9 cellular contexts compared by ENCODE assay signal in genomic region chr3:70531063-70531657, GRCh38.
A peak's percentile ranks its signal among the peaks of the same experiment; 100 is the strongest.
DNase-seq lines count a peak whose midpoint lies in the region; ATAC-seq, FAIRE-seq and TF ChIP-seq lines count a peak whose summit lies in the region.
"Had no signal": no experiment of that assay in that cellular context is flagged by ENCODE, and none has a peak within 500 bp of the region (broad histone marks: within the 10 kb centered on the region; RNA-seq: fewer than 3 reads in every experiment).

No MANE protein-coding gene starts in this region.

- H3K9me3 ChIP-seq in DND-41 (ENCODE audit: insufficient read depth, low read length, severe bottlenecking), result no peaks in the 10 kb centered on the region

- H3K79me2 ChIP-seq in DND-41 (ENCODE audit: insufficient read depth, low read length), result no peaks in the 10 kb centered on the region

- no peaks in the 10 kb centered on the region for H4K20me1 ChIP-seq in DND-41 (ENCODE audit: insufficient read depth, low read length)

- no peak for DNase-seq in DND-41
- peak; percentile 11 for DNase-seq in M059J (ENCODE audit: low read depth)
- peak; percentile 31 for DNase-seq in bronchial epithelial cell (ENCODE audit: low read depth)
- DNase-seq in myocyte (ENCODE audit: low read depth), result peak; percentile 45
- no peak for DNase-seq in NCI-H446 treated with DMSO at 0.1 percent for 48 hours (lab: John Stamatoyannopoulos, UW)
- DNase-seq in putamen (ENCODE audit: low spot score), result no peak
- no peak for DNase-seq in LoVo (ENCODE audit: low spot score)

- no peak overlapping the region for H3K4me2 ChIP-seq in DND-41 (ENCODE audit: insufficient read depth, low read length)

- H3K27ac ChIP-seq in DND-41 (ENCODE audit: low read length), result no peak overlapping the region

- H3K27me3 ChIP-seq in DND-41 (ENCODE audit: insufficient read depth, low read length, poor library complexity), result peaks cover 4% of the 10 kb centered on the region
- H3K27me3 ChIP-seq in bronchial epithelial cell (ENCODE audit: control insufficient read depth, insufficient read depth, low read length), result peaks cover 2% of the 10 kb centered on the region

- H3K9ac ChIP-seq in DND-41 (ENCODE audit: low read depth, low read length), result no peak overlapping the region

- H3K36me3 ChIP-seq in DND-41 (ENCODE audit: insufficient read depth, low read length), result no peaks in the 10 kb centered on the region
- H3K36me3 ChIP-seq in bronchial epithelial cell (ENCODE audit: control insufficient read depth, insufficient read depth, low read length), result no peaks in the 10 kb centered on the region

- TF ChIP-seq CTCF in DND-41 (IDR thresholded peaks at IDR 0.05; ENCODE audit: borderline replicate concordance, extremely low read depth, low read length, poor library complexity, severe bottlenecking), result peak; percentile 59
- TF ChIP-seq CTCF in bronchial epithelial cell (IDR thresholded peaks at IDR 0.05; ENCODE audit: insufficient read depth, low read length, severe bottlenecking), result peak; percentile 21

- H2AFZ ChIP-seq in DND-41 (ENCODE audit: low read depth, low read length), result no peak overlapping the region

- no peaks in the 10 kb centered on the region for H3K4me1 ChIP-seq in DND-41 (ENCODE audit: insufficient read depth, low read length)

- H3K4me3 ChIP-seq in DND-41 (ENCODE audit: low read depth in 1 of 2, low read length in 2 of 2) (no peak overlapping the region), bronchial epithelial cell (ENCODE audit: low read depth, low read length) (no peak overlapping the region)

- no peak for FAIRE-seq in bronchial epithelial cell (lab: Jason Lieb, UNC)

- no peak for ATAC-seq in DND-41 (ENCODE audit: insufficient read depth, low read depth)
- no peak for ATAC-seq in HG02798 (IDR thresholded peaks at IDR 0.05; ENCODE audit: poor library complexity, unreplicated experiment)
- ATAC-seq: naive thymus-derived CD4-positive, alpha-beta T cell had no signal

Comparison
In these comparisons a context has a peak if more than half of its experiments do, and no peak if none do; other contexts are left out.
1. DNase-seq: peak in M059J (single experiment), bronchial epithelial cell (single experiment) and myocyte (single experiment); none in DND-41 (single experiment), NCI-H446 treated with DMSO at 0.1 percent for 48 hours (single experiment), putamen (single experiment) and LoVo (single experiment).